32 cellular contexts compared by ENCODE assay signal in the genomic region with DNA sequence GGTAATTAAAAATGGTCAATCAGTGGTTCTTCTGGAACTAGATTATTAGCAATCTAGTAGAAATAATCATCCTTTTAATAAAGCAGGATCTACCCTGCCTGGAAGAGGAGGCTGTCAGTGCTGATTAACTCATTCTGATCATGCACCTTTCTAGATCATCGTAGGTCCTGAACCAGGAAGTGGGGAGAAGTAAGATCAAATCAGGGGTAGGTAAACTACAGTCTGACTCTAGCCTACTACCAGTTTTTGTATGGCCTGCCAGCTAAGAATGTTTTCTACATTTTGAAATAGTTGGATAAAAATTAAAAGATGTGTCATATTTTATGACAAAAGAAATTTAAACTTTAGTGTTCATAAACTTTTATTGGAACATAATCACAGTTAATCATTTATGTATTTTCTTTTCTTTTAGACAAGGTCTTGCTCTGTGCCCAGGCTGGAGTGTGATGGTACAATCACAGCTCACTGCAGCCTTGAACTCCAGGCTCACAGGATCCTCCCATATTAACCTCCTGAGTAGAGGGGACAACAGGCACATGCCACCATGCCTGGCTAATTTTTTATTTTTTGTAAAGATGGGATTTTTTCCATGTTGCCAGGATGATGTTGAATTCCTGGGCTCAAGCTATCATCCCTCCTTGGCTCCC. TPM values are rescaled to one million over a fixed set of nuclear protein-coding genes. Genes with fewer than 3 reads are reported as not detected.
"Had no signal": no experiment of that assay in that cellular context is flagged by ENCODE, and none has a peak within 500 bp of the region (broad histone marks: within the 10 kb centered on the region; RNA-seq: fewer than 3 reads in every experiment).

No MANE protein-coding gene starts in this region.

- H3K27me3 ChIP-seq: adrenal gland, body of pancreas, dorsolateral prefrontal cortex had no signal

- H3K27ac ChIP-seq: adrenal gland, body of pancreas, coronary artery, dorsolateral prefrontal cortex had no signal

- ATAC-seq: activated CD4-positive, alpha-beta T cell treated with anti-CD3 and anti-CD28 coated beads for 36 hours; activated CD8-positive, alpha-beta memory T cell treated with anti-CD3 and anti-CD28 coated beads, Interleukin-2, amount 10 ng/mL, durations not matched to agents 7 days and 5 days; activated CD8-positive, alpha-beta T cell treated with anti-CD3 and anti-CD28 coated beads, Interleukin-2, amount 10 ng/mL, durations not matched to agents 7 days and 5 days; activated naive CD8-positive, alpha-beta T cell treated with anti-CD3 and anti-CD28 coated beads, Interleukin-2, amount 50 U/mL, for 24 hours; body of pancreas; esophagus mucosa had no signal

- H3K4me3 Mint-ChIP-seq: activated CD4-positive, alpha-beta memory T cell treated with anti-CD3 and anti-CD28 coated beads for 36 hours; activated CD4-positive, alpha-beta T cell treated with anti-CD3 and anti-CD28 coated beads for 36 hours; activated CD4-positive, alpha-beta T cell treated with anti-CD3 and anti-CD28 coated beads, Interleukin-2, amount 10 ng/mL, durations not matched to agents 24 days and 14 days; activated CD8-positive, alpha-beta memory T cell treated with anti-CD3 and anti-CD28 coated beads, Interleukin-2, amount 10 ng/mL, durations not matched to agents 7 days and 5 days; activated CD8-positive, alpha-beta T cell treated with anti-CD3 and anti-CD28 coated beads, Interleukin-2, amount 10 ng/mL, durations not matched to agents 7 days and 5 days; activated naive CD4-positive, alpha-beta T cell treated with anti-CD3 and anti-CD28 coated beads for 36 hours; activated naive CD4-positive, alpha-beta T cell treated with anti-CD3 and anti-CD28 coated beads, Interleukin-2, amount 50 U/mL, for 24 hours; activated naive CD8-positive, alpha-beta T cell treated with anti-CD3 and anti-CD28 coated beads for 36 hours; activated naive CD8-positive, alpha-beta T cell treated with anti-CD3 and anti-CD28 coated beads, Interleukin-2, amount 50 U/mL, for 24 hours; activated T-helper 1 cell treated with anti-CD3 and anti-CD28 coated beads, Interleukin-12 subunit alpha, Interleukin-12 subunit beta, Interleukin-2, Interleukin-4 antibody, amounts not matched to agents 30 ng/mL and 10 ng/mL and 1 ng/mL, durations not matched to agents 14 hours and 24 hours and 36 hours; dendritic cell treated with granulocyte-macrophage colony-stimulating factor and Interleukin-4, amounts not matched to agents 40 ng/mL and 50 ng/mL, for 4 days; endodermal cell had no signal

- H3K36me3 Mint-ChIP-seq: activated CD4-positive, alpha-beta memory T cell treated with anti-CD3 and anti-CD28 coated beads for 36 hours; activated CD8-positive, alpha-beta memory T cell treated with anti-CD3 and anti-CD28 coated beads, Interleukin-2, amount 10 ng/mL, durations not matched to agents 7 days and 5 days; activated naive CD4-positive, alpha-beta T cell treated with anti-CD3 and anti-CD28 coated beads, Interleukin-2, amount 50 U/mL, for 24 hours; activated naive CD8-positive, alpha-beta T cell treated with anti-CD3 and anti-CD28 coated beads for 36 hours had no signal

- H3K4me3 ChIP-seq: adrenal gland, body of pancreas, coronary artery, dorsolateral prefrontal cortex had no signal

- H3K36me3 ChIP-seq: adrenal gland had no signal

- H3K9me3 Mint-ChIP-seq: activated CD4-positive, alpha-beta memory T cell treated with anti-CD3 and anti-CD28 coated beads for 36 hours; activated CD4-positive, alpha-beta T cell treated with anti-CD3 and anti-CD28 coated beads, Interleukin-2, amount 10 ng/mL, durations not matched to agents 24 days and 14 days; activated naive CD4-positive, alpha-beta T cell treated with anti-CD3 and anti-CD28 coated beads for 36 hours; activated naive CD4-positive, alpha-beta T cell treated with anti-CD3 and anti-CD28 coated beads, Interleukin-2, amount 50 U/mL, for 24 hours; activated naive CD8-positive, alpha-beta T cell treated with anti-CD3 and anti-CD28 coated beads for 36 hours; activated naive CD8-positive, alpha-beta T cell treated with anti-CD3 and anti-CD28 coated beads, Interleukin-2, amount 50 U/mL, for 24 hours; activated T-helper 2 cell treated with anti-CD3 and anti-CD28 coated beads, Interferon-gamma antibody, Interleukin-2, Interleukin-4, amounts not matched to agents 10 μg/mL and 5 μg/mL and 100 μg/mL, durations not matched to agents 14 hours and 24 hours and 36 hours; dendritic cell treated with granulocyte-macrophage colony-stimulating factor and Interleukin-4, amounts not matched to agents 40 ng/mL and 50 ng/mL, for 4 days had no signal

- H3K27ac Mint-ChIP-seq: activated CD4-positive, alpha-beta memory T cell treated with anti-CD3 and anti-CD28 coated beads for 36 hours; activated CD4-positive, alpha-beta T cell treated with anti-CD3 and anti-CD28 coated beads for 36 hours; activated CD4-positive, alpha-beta T cell treated with anti-CD3 and anti-CD28 coated beads, Interleukin-2, amount 10 ng/mL, durations not matched to agents 24 days and 14 days; activated CD8-positive, alpha-beta memory T cell treated with anti-CD3 and anti-CD28 coated beads, Interleukin-2, amount 10 ng/mL, durations not matched to agents 7 days and 5 days; activated CD8-positive, alpha-beta T cell treated with anti-CD3 and anti-CD28 coated beads, Interleukin-2, amount 10 ng/mL, durations not matched to agents 7 days and 5 days; activated naive CD4-positive, alpha-beta T cell treated with anti-CD3 and anti-CD28 coated beads for 36 hours; activated naive CD4-positive, alpha-beta T cell treated with anti-CD3 and anti-CD28 coated beads, Interleukin-2, amount 50 U/mL, for 24 hours; activated naive CD8-positive, alpha-beta T cell treated with anti-CD3 and anti-CD28 coated beads for 36 hours; activated naive CD8-positive, alpha-beta T cell treated with anti-CD3 and anti-CD28 coated beads, Interleukin-2, amount 50 U/mL, for 24 hours; activated T-helper 1 cell treated with anti-CD3 and anti-CD28 coated beads, Interleukin-12 subunit alpha, Interleukin-12 subunit beta, Interleukin-2, Interleukin-4 antibody, amounts not matched to agents 30 ng/mL and 10 ng/mL and 1 ng/mL, durations not matched to agents 14 hours and 24 hours and 36 hours; activated T-helper 2 cell treated with anti-CD3 and anti-CD28 coated beads, Interferon-gamma antibody, Interleukin-2, Interleukin-4, amounts not matched to agents 10 μg/mL and 5 μg/mL and 100 μg/mL, durations not matched to agents 14 hours and 24 hours and 36 hours; dendritic cell treated with granulocyte-macrophage colony-stimulating factor and Interleukin-4, amounts not matched to agents 40 ng/mL and 50 ng/mL, for 4 days; endodermal cell had no signal

- DNase-seq: activated CD4-positive, alpha-beta memory T cell treated with anti-CD3 and anti-CD28 coated beads for 36 hours; activated CD4-positive, alpha-beta T cell treated with anti-CD3 and anti-CD28 coated beads for 36 hours; activated CD4-positive, alpha-beta T cell treated with anti-CD3 and anti-CD28 coated beads, Interleukin-2, amount 10 ng/mL, durations not matched to agents 24 days and 14 days; activated CD4-positive, CD25-positive, alpha-beta regulatory T cell; activated CD4-positive, CD25-positive, alpha-beta regulatory T cell treated with anti-CD3 and anti-CD28 coated beads, Interleukin-2, amount 50 U/mL, for 72 hours; activated CD8-positive, alpha-beta memory T cell treated with anti-CD3 and anti-CD28 coated beads, Interleukin-2, amount 10 ng/mL, durations not matched to agents 7 days and 5 days; activated CD8-positive, alpha-beta memory T cell treated with anti-CD3 and anti-CD28 coated beads, Interleukin-2, amount 50 U/mL, for 4 hours; activated CD8-positive, alpha-beta T cell treated with anti-CD3 and anti-CD28 coated beads, Interleukin-2, amount 10 ng/mL, durations not matched to agents 7 days and 5 days; activated effector memory CD4-positive, alpha-beta T cell treated with anti-CD3 and anti-CD28 coated beads, Interleukin-2, amount 50 U/mL, for 16 hours; activated naive CD4-positive, alpha-beta T cell treated with anti-CD3 and anti-CD28 coated beads for 36 hours; activated naive CD8-positive, alpha-beta T cell treated with anti-CD3 and anti-CD28 coated beads for 36 hours; activated naive CD8-positive, alpha-beta T cell treated with anti-CD3 and anti-CD28 coated beads, Interleukin-2, amount 50 U/mL, for 24 hours; activated T-cell treated with anti-CD3 and anti-CD28 coated beads, Interleukin-2, amount 50 U/mL, for 1 hour; activated T-cell treated with anti-CD3 and anti-CD28 coated beads, Interleukin-2, amount 50 U/mL, for 48 hours; adrenal gland; amygdala; aorta; body of pancreas; caudate nucleus; cerebellar nuclear complex; dorsolateral prefrontal cortex; effector memory CD4-positive, alpha-beta T cell; endodermal cell; foreskin fibroblast had no signal

- H3K9me3 ChIP-seq: adrenal gland, body of pancreas had no signal

- H3K4me1 ChIP-seq: adrenal gland, body of pancreas had no signal

RNA-seq across cellular contexts. Expression of a gene that starts 36.1 kb away (rescaled TPM):
- total RNA-seq: activated CD4-positive, alpha-beta memory T cell treated with anti-CD3 and anti-CD28 coated beads for 36 hours; activated CD4-positive, alpha-beta T cell treated with anti-CD3 and anti-CD28 coated beads, Interleukin-2, amount 10 ng/mL, durations not matched to agents 24 days and 14 days; activated CD8-positive, alpha-beta T cell treated with anti-CD3 and anti-CD28 coated beads, Interleukin-2, amount 10 ng/mL, durations not matched to agents 7 days and 5 days; activated naive CD4-positive, alpha-beta T cell treated with anti-CD3 and anti-CD28 coated beads for 36 hours; activated naive CD8-positive, alpha-beta T cell treated with anti-CD3 and anti-CD28 coated beads for 36 hours; activated T-helper 2 cell treated with anti-CD3 and anti-CD28 coated beads, Interferon-gamma antibody, Interleukin-2, Interleukin-4, amounts not matched to agents 10 μg/mL and 5 μg/mL and 100 μg/mL, durations not matched to agents 14 hours and 24 hours and 36 hours; adrenal gland; aorta; body of pancreas; endodermal cell; epithelial cell of proximal tubule; esophagus mucosa; T-helper 1 cell treated with Interleukin-12 subunit alpha and Interleukin-12 subunit beta and Interleukin-4 antibody, amounts not matched to agents 30 ng/mL and 1 ng/mL, for 36 hours had no signal
- polyA plus RNA-seq: adrenal gland, aorta had no signal
